22 cellular contexts compared by ENCODE assay signal in genomic region chr20:44479643-44480042, GRCh38. TPM values are rescaled to one million over a fixed set of nuclear protein-coding genes. Genes with fewer than 3 reads are reported as not detected.
A peak's percentile ranks its signal among the peaks of the same experiment; 100 is the strongest.
DNase-seq lines count a peak whose midpoint lies in the region; ATAC-seq and TF ChIP-seq lines count a peak whose summit lies in the region.
"Had no signal": no experiment of that assay in that cellular context is flagged by ENCODE, and none has a peak within 500 bp of the region (broad histone marks: within the 10 kb centered on the region; RNA-seq: fewer than 3 reads in every experiment).

No MANE protein-coding gene starts in this region.

- ATAC-seq in GM18511 (IDR thresholded peaks at IDR 0.05; ENCODE audit: unreplicated experiment): peak; percentile 50
- peak; percentile 29 to 51 for ATAC-seq in naive B cell (ENCODE audit: low read depth in 2 of 2)
- no peak for ATAC-seq in HG02973 (IDR thresholded peaks at IDR 0.05; ENCODE audit: unreplicated experiment)
- no peak for ATAC-seq in HG02885 (IDR thresholded peaks at IDR 0.05; ENCODE audit: poor library complexity, unreplicated experiment)
- ATAC-seq: A549, SK-N-SH treated with all-trans-retinoic acid at 6 μM for 48 hours, T-cell had no signal

- H3K9me3 ChIP-seq in BLaER1 treated with 17β-estradiol and CSF1 and Interleukin-3, amounts not matched to agents 10 nM and 100 nM (replicated peaks in 1 of 11): no peaks in the 10 kb centered on the region
- no peaks in the 10 kb centered on the region for H3K9me3 ChIP-seq in OCI-LY7 (ENCODE audit: low read length)
- H3K9me3 ChIP-seq: A549 had no signal

- H4K20me1 ChIP-seq in BLaER1 treated with 17β-estradiol and CSF1 and Interleukin-3, amounts not matched to agents 10 nM and 100 nM: peaks cover 0 to 6% (median 0%) of the 10 kb centered on the region in 11 experiments; a peak in 4 of 22 replicates
- no peaks in the 10 kb centered on the region for H4K20me1 ChIP-seq in OCI-LY7 (ENCODE audit: insufficient read depth, low read length)

- H3K4me2 ChIP-seq in BLaER1 treated with 17β-estradiol and CSF1 and Interleukin-3, amounts not matched to agents 10 nM and 100 nM: peak overlapping the region; percentile 35 to 91 (median 81); a peak in 21 of 22 replicates
- peak overlapping the region; percentile 20; the same call in 1 of the 2 replicates for H3K4me2 ChIP-seq in OCI-LY7 (ENCODE audit: low read length)
- H3K4me2 ChIP-seq: A549 had no signal

- H3K9ac ChIP-seq in BLaER1 treated with 17β-estradiol and CSF1 and Interleukin-3, amounts not matched to agents 10 nM and 100 nM: peak overlapping the region; percentile 10 to 65 (median 51); a peak in 18 of 22 replicates

- H3K27ac ChIP-seq in BLaER1 treated with 17β-estradiol and CSF1 and Interleukin-3, amounts not matched to agents 10 nM and 100 nM: peak overlapping the region in 9 of 11 experiments; percentile 17 to 78 (median 72); a peak in 18 of 22 replicates
- H3K27ac ChIP-seq in OCI-LY7 (ENCODE audit: low read depth, low read length, poor library complexity, severe bottlenecking): no peak overlapping the region
- H3K27ac ChIP-seq: A549, C4-2B, RWPE1 had no signal

- POLR2A ChIA-PET in OCI-LY7 (lab: Charles Lee): no interaction called here

- H3K27me3 Mint-ChIP-seq in naive B cell: no peaks in the 10 kb centered on the region
- H3K27me3 Mint-ChIP-seq: T-cell had no signal

- H3K4me1 Mint-ChIP-seq in naive B cell: peaks cover 31 to 50% (median 37%) of the 10 kb centered on the region in 3 donors

- H3K9me2 ChIP-seq in OCI-LY7 (ENCODE audit: insufficient read depth, low read length): no peaks in the 10 kb centered on the region

- peaks cover 12% of the 10 kb centered on the region; the same call in 1 of the 2 replicates for H3K79me2 ChIP-seq in OCI-LY7 (ENCODE audit: insufficient read depth, low read depth, low read length)

- DNase-seq in OCI-LY7 (ENCODE audit: low spot score) (peak; percentile 34), naive B cell (peak; percentile 37), RPMI8226 (no peak)
- DNase-seq in activated CD4-positive, alpha-beta T cell treated with anti-CD3 and anti-CD28 coated beads for 48 hours: no peak
- DNase-seq: DMS79, H7, HFFc6, NCI-H1105, NCI-H1694, NCI-H2081 treated with DMSO at 0.1 percent for 48 hours, NCI-H510A, NCI-H774, SIG-M5, T-cell had no signal

- intact Hi-C loops in OCI-LY7 (cut with micrococcal nuclease; ENCODE audit: unreplicated experiment): loop anchor here (5.0 kb wide), 1 partner anchor 43 kb away; the partner anchor contains the start of gene SERINC3

- H3K36me3 ChIP-seq in BLaER1 treated with 17β-estradiol and CSF1 and Interleukin-3, amounts not matched to agents 10 nM and 100 nM: peaks cover 35 to 46% (median 44%) of the 10 kb centered on the region in 11 experiments
- H3K36me3 ChIP-seq in OCI-LY7 (ENCODE audit: insufficient read depth, low read length): peaks cover 44% of the 10 kb centered on the region

- peak overlapping the region in 3 of 6 donors; percentile 24 to 80 (median 52) for H3K27ac Mint-ChIP-seq in naive B cell
- H3K27ac Mint-ChIP-seq: HFFc6, T-cell had no signal

- H3K27me3 ChIP-seq in BLaER1 treated with 17β-estradiol and CSF1 and Interleukin-3, amounts not matched to agents 10 nM and 100 nM: no peaks in the 10 kb centered on the region

- no peaks in the 10 kb centered on the region for H3K9me3 Mint-ChIP-seq in naive B cell
- H3K9me3 Mint-ChIP-seq: HFFc6, T-cell had no signal

- H2AFZ ChIP-seq in OCI-LY7 (ENCODE audit: low read length): no peak overlapping the region

- H3K4me3 ChIP-seq in BLaER1 treated with 17β-estradiol and CSF1 and Interleukin-3, amounts not matched to agents 10 nM and 100 nM: peak overlapping the region in 4 of 10 experiments; percentile 17 to 33 (median 28); a peak in 4 of 20 replicates
- H3K4me3 ChIP-seq in OCI-LY7 (ENCODE audit: low read depth, low read length, poor library complexity, severe bottlenecking): no peak overlapping the region
- H3K4me3 ChIP-seq: A549 had no signal

- H3K4me3 Mint-ChIP-seq in naive B cell: peak overlapping the region in 2 of 8 donors; percentile 10 to 51
- H3K4me3 Mint-ChIP-seq: HFFc6, T-cell had no signal

- no TSS peak for BruUV-seq in OCI-LY7 (replicated peaks; lab: Mats Ljungman, UMichigan)

- CTCF ChIA-PET in OCI-LY7 (lab: Charles Lee; ENCODE audit: unreplicated experiment): no interaction called here

- H3K36me3 Mint-ChIP-seq in naive B cell: peaks cover 0 to 6% of the 10 kb centered on the region in 2 donors

- peaks cover 31 to 63% (median 53%) of the 10 kb centered on the region in 10 experiments for H3K4me1 ChIP-seq in BLaER1 treated with 17β-estradiol and CSF1 and Interleukin-3, amounts not matched to agents 10 nM and 100 nM
- peaks cover 25% of the 10 kb centered on the region for H3K4me1 ChIP-seq in OCI-LY7 (ENCODE audit: insufficient read depth, low read length, poor library complexity, severe bottlenecking)

- no peak for TF ChIP-seq CTCF in OCI-LY7 (conservative IDR thresholded peaks at IDR 0.05; ENCODE audit: low read length)

RNA-seq across cellular contexts. Expression of gene TTPAL, which starts 4.0 kb away (rescaled TPM):
- total RNA-seq in OCI-LY7 (2014; rRNA removed; shearing (Covaris generic)): 3.2 and 5.6 TPM in 2 replicates
- 18.8 and 19.8 TPM in 2 replicates for total RNA-seq in OCI-LY7 (2022)
- polyA plus RNA-seq in naive B cell (ENCODE audit: low read depth in 6 of 6): 10 to 100 TPM in 5 of 6 donors, 1 to 10 TPM in 1; 4.2 to 16.3 (median 13.0) TPM

RNA-seq across cellular contexts. Expression of gene SERINC3, which starts 42.2 kb away (rescaled TPM):
- total RNA-seq in OCI-LY7 (2014; rRNA removed; shearing (Covaris generic)): 19.3 and 24.4 TPM in 2 replicates
- total RNA-seq in OCI-LY7 (2022): 55.4 and 62.7 TPM in 2 replicates
- 100 to 1,000 TPM; 120 to 145 (median 133) TPM for polyA plus RNA-seq in naive B cell (ENCODE audit: low read depth in 6 of 6)

Comparison
In these comparisons a context has a peak if more than half of its experiments do, and no peak if none do; other contexts are left out.
1. ATAC-seq: peak in GM18511 (single experiment) and naive B cell (2 of 2); none in HG02973 (single experiment) and HG02885 (single experiment).
2. DNase-seq: peak in OCI-LY7 (single experiment) and naive B cell (single experiment); none in activated CD4-positive, alpha-beta T cell treated with anti-CD3 and anti-CD28 coated beads for 48 hours (single experiment) and RPMI8226 (single experiment).